In genomic region chr1:223752721-223753515, GRCh38 we compare ENCODE assay signal across 24 cellular contexts. TPM values are rescaled to one million over a fixed set of nuclear protein-coding genes. Genes with fewer than 3 reads are reported as not detected.
A peak's percentile ranks its signal among the peaks of the same experiment; 100 is the strongest.
DNase-seq lines count a peak whose midpoint lies in the region; ATAC-seq, FAIRE-seq and TF ChIP-seq lines count a peak whose summit lies in the region.
"Had no signal": no experiment of that assay in that cellular context is flagged by ENCODE, and none has a peak within 500 bp of the region (broad histone marks: within the 10 kb centered on the region; RNA-seq: fewer than 3 reads in every experiment).

No MANE protein-coding gene starts in this region.

- H3K4me3 Mint-ChIP-seq in Calu3 (ENCODE audit: low read depth, unreplicated experiment), result no peak overlapping the region
- no peak overlapping the region for H3K4me3 Mint-ChIP-seq in activated T-helper 17 cell treated with anti-CD3 and anti-CD28 coated beads, Interleukin-2, amount 50 U/mL, for 72 hours
- H3K4me3 Mint-ChIP-seq: CD8-positive, alpha-beta T cell; neural crest cell; stimulated activated naive B cell treated with anti-CD40 and anti-IgM and Interleukin-4, amounts not matched to agents 10 μg/mL and 1 μg/mL and 100 μg/mL, for 72 hours had no signal

- H3K4ac ChIP-seq in mesenchymal stem cell (ENCODE audit: low read depth in 1 of 2, low read length in 2 of 2), result no peak overlapping the region

- 80% methylated on average over 15 of the region's 15 CpGs for WGBS in mesenchymal stem cell
- 96% methylated on average over 10 of the region's 15 CpGs for WGBS in HepG2 (ENCODE audit: low lambda C conversion rate)

- no peak for ATAC-seq in activated T-helper 17 cell treated with anti-CD3 and anti-CD28 coated beads, Interleukin-2, amount 50 U/mL, for 72 hours (replicated peaks)
- ATAC-seq in HG02981 (IDR thresholded peaks at IDR 0.05; ENCODE audit: unreplicated experiment) (no peak), HepG2 (no peak)
- ATAC-seq: CD8-positive, alpha-beta T cell; heart left ventricle; SK-N-SH treated with all-trans-retinoic acid at 6 μM for 48 hours; stimulated activated naive B cell treated with anti-CD40 and anti-IgM and Interleukin-4, amounts not matched to agents 10 μg/mL and 1 μg/mL and 100 μg/mL, for 72 hours had no signal

- POLR2A ChIA-PET in HepG2 (lab: Yijun Ruan, JAX), result no interaction called here

- peak overlapping the region; percentile 34 for H2BK15ac ChIP-seq in mesenchymal stem cell (ENCODE audit: low read depth, poor library complexity, severe bottlenecking)

- H3K4me2 ChIP-seq in mesenchymal stem cell (ENCODE audit: low read length, poor library complexity, severe bottlenecking) (no peak overlapping the region), HepG2 (ENCODE audit: low read depth, low read length) (no peak overlapping the region)

- H4K8ac ChIP-seq in mesenchymal stem cell (ENCODE audit: low read length), result peak overlapping the region; percentile 61

- H3K9me3 ChIP-seq in mesenchymal stem cell (ENCODE audit: control insufficient read depth, low read length) (no peaks in the 10 kb centered on the region), HepG2 (ENCODE audit: low read length) (no peaks in the 10 kb centered on the region)
- H3K9me3 ChIP-seq: heart left ventricle, left ventricle myocardium inferior had no signal

- peaks cover 78% of the 10 kb centered on the region for H3K36me3 Mint-ChIP-seq in Calu3 (ENCODE audit: insufficient read depth, unreplicated experiment)
- peaks cover 83% of the 10 kb centered on the region for H3K36me3 Mint-ChIP-seq in activated T-helper 17 cell treated with anti-CD3 and anti-CD28 coated beads, Interleukin-2, amount 50 U/mL, for 72 hours (ENCODE audit: low read depth)

- peaks cover 50% of the 10 kb centered on the region for H3K79me1 ChIP-seq in mesenchymal stem cell (replicated peaks; ENCODE audit: low read length, poor library complexity, severe bottlenecking)

- no peaks in the 10 kb centered on the region for H3K4me1 Mint-ChIP-seq in Calu3 (ENCODE audit: low read depth, unreplicated experiment)
- H3K4me1 Mint-ChIP-seq in activated T-helper 17 cell treated with anti-CD3 and anti-CD28 coated beads, Interleukin-2, amount 50 U/mL, for 72 hours, result peaks cover 2% of the 10 kb centered on the region

- H2AFZ ChIP-seq in mesenchymal stem cell (ENCODE audit: low read depth, low read length) (no peak overlapping the region), HepG2 (ENCODE audit: low read length) (no peak overlapping the region)

- TF ChIP-seq EP300 in HepG2 (IDR thresholded peaks at IDR 0.05; ENCODE audit: low read depth in 2 of 2, low read length in 2 of 2) (no peak), HepG2 (CRISPR knock-in tag; IDR thresholded peaks at IDR 0.05; ENCODE audit: borderline replicate concordance) (no peak)

- no peak for FAIRE-seq in HepG2 (lab: Jason Lieb, UNC)
- FAIRE-seq: HTR-8/SVneo had no signal

- intact Hi-C loops in Calu3 (cut with micrococcal nuclease; ENCODE audit: unreplicated experiment) (no loop called here), HepG2 (cut with micrococcal nuclease; ENCODE audit: unreplicated experiment) (no loop called here)

- H3K27ac ChIP-seq in mesenchymal stem cell (ENCODE audit: low read length, poor library complexity, severe bottlenecking) (no peak overlapping the region), HepG2 (ENCODE audit: extremely low read length, insufficient read depth, low read length) (no peak overlapping the region)
- H3K27ac ChIP-seq: heart left ventricle, left ventricle myocardium inferior, VCaP had no signal

- TF ChIP-seq CTCF in Calu3 (IDR thresholded peaks at IDR 0.05; ENCODE audit: unreplicated experiment) (no peak), HepG2 (CRISPR knock-in tag; IDR thresholded peaks at IDR 0.05) (no peak)

- H3K9ac ChIP-seq in mesenchymal stem cell (ENCODE audit: low read length), result peak overlapping the region; percentile 15
- no peak overlapping the region for H3K9ac ChIP-seq in HepG2 (ENCODE audit: insufficient read depth, low read depth, low read length)

- H2BK120ac ChIP-seq in mesenchymal stem cell (ENCODE audit: low read depth, low read length), result no peak overlapping the region

- no peak overlapping the region for H3K14ac ChIP-seq in mesenchymal stem cell (ENCODE audit: low read length in 2 of 2)

- no TSS peak for BruUV-seq in Calu3 (replicated peaks; lab: Mats Ljungman, UMichigan)
- BruUV-seq in HepG2 (replicated peaks; lab: Mats Ljungman, UMichigan), result no TSS peak

- H3K27ac Mint-ChIP-seq in Calu3 (ENCODE audit: unreplicated experiment), result peak overlapping the region; percentile 45
- peak overlapping the region; percentile 75 for H3K27ac Mint-ChIP-seq in activated T-helper 17 cell treated with anti-CD3 and anti-CD28 coated beads, Interleukin-2, amount 50 U/mL, for 72 hours
- H3K27ac Mint-ChIP-seq: CD8-positive, alpha-beta T cell; stimulated activated naive B cell treated with anti-CD40 and anti-IgM and Interleukin-4, amounts not matched to agents 10 μg/mL and 1 μg/mL and 100 μg/mL, for 72 hours had no signal

- no peaks in the 10 kb centered on the region for H4K20me1 ChIP-seq in HepG2 (ENCODE audit: insufficient read depth, low read length)

- H3K27me3 Mint-ChIP-seq in Calu3 (ENCODE audit: unreplicated experiment), result no peaks in the 10 kb centered on the region
- H3K27me3 Mint-ChIP-seq in activated T-helper 17 cell treated with anti-CD3 and anti-CD28 coated beads, Interleukin-2, amount 50 U/mL, for 72 hours, result no peaks in the 10 kb centered on the region
- H3K27me3 Mint-ChIP-seq: stimulated activated naive B cell treated with anti-CD40 and anti-IgM and Interleukin-4, amounts not matched to agents 10 μg/mL and 1 μg/mL and 100 μg/mL, for 72 hours had no signal

- DNase-seq in Calu3 (no peak), H7 (peak; percentile 89), mesenchymal stem cell (no peak), COLO829 (ENCODE audit: low spot score) (no peak), HepG2 (ENCODE audit: low spot score) (no peak)
- DNase-seq: activated CD8-positive, alpha-beta memory T cell treated with anti-CD3 and anti-CD28 coated beads, Interleukin-2, amount 50 U/mL, for 48 hours; activated gamma-delta T cell; amygdala; CD8-positive, alpha-beta T cell; DMS53; heart left ventricle; left ventricle myocardium inferior; NCI-H1092 treated with DMSO at 0.1 percent for 48 hours; NCI-H2029 treated with DMSO at 0.1 percent for 48 hours; NCI-H524; RPMI8226; stimulated activated CD4-positive, alpha-beta T cell treated with anti-CD3 and anti-CD28 coated beads, Interleukin-1b, Interleukin-23, amount 100 ng/mL, for 48 hours; stimulated activated naive B cell treated with anti-CD40 and anti-IgM and Interleukin-4, amounts not matched to agents 10 μg/mL and 1 μg/mL and 100 μg/mL, for 72 hours had no signal

- no peak for TF ChIP-seq RAD21 in HepG2 (CRISPR knock-in tag; IDR thresholded peaks at IDR 0.05)

- H3K36me3 ChIP-seq in H7 (replicated peaks; ENCODE audit: control insufficient read depth, insufficient read depth, low read length) (no peaks in the 10 kb centered on the region; the same call in 1 of the 2 replicates), mesenchymal stem cell (ENCODE audit: control insufficient read depth in 1 of 2, insufficient read depth in 2 of 2, low read depth in 1 of 2, low read length in 2 of 2) (peaks cover 86 to 89% of the 10 kb centered on the region in 2 experiments), HepG2 (replicated peaks in 1 of 2; ENCODE audit: control insufficient read depth in 1 of 2, insufficient read depth in 2 of 2, low read length in 2 of 2) (no peaks in the 10 kb centered on the region; a peak in 1 of 5 replicates)

- H4K91ac ChIP-seq in mesenchymal stem cell (ENCODE audit: low read length), result no peak overlapping the region

- H3K79me2 ChIP-seq in HepG2 (ENCODE audit: insufficient read depth, low read length), result no peaks in the 10 kb centered on the region

- H2AK5ac ChIP-seq in mesenchymal stem cell (ENCODE audit: low read length, severe bottlenecking), result no peak overlapping the region

- peak overlapping the region in 1 of 2 experiments; percentile 15 for H2BK12ac ChIP-seq in mesenchymal stem cell (ENCODE audit: low read length in 2 of 2)

- H2BK5ac ChIP-seq in mesenchymal stem cell (ENCODE audit: low read depth, low read length, poor library complexity, severe bottlenecking), result no peak overlapping the region

- peaks cover 9% of the 10 kb centered on the region for H3K4me1 ChIP-seq in mesenchymal stem cell (ENCODE audit: control insufficient read depth, insufficient read depth, low read depth, low read length)
- peaks cover 20% of the 10 kb centered on the region for H3K4me1 ChIP-seq in HepG2 (ENCODE audit: insufficient read depth, low read length)

- in situ Hi-C loops in HepG2 (cut with HindIII; ENCODE audit: extremely low pct_ligation_motif_present, low pct_unique_long_range_greater_than_20kb), result loop anchor here (5.0 kb wide), 1 partner anchor 56 kb away; no protein-coding TSS in a partner anchor

- H3K9me3 Mint-ChIP-seq in Calu3 (ENCODE audit: low read depth, unreplicated experiment), result no peaks in the 10 kb centered on the region
- H3K9me3 Mint-ChIP-seq in activated T-helper 17 cell treated with anti-CD3 and anti-CD28 coated beads, Interleukin-2, amount 50 U/mL, for 72 hours, result no peaks in the 10 kb centered on the region
- H3K9me3 Mint-ChIP-seq: CD8-positive, alpha-beta T cell; neural crest cell; stimulated activated naive B cell treated with anti-CD40 and anti-IgM and Interleukin-4, amounts not matched to agents 10 μg/mL and 1 μg/mL and 100 μg/mL, for 72 hours had no signal

- no peak overlapping the region for H3K4me3 ChIP-seq in H7 (ENCODE audit: insufficient read depth, low read depth, low read length)
- H3K4me3 ChIP-seq in mesenchymal stem cell (ENCODE audit: insufficient read depth in 1 of 2, low read depth in 1 of 2, low read length in 2 of 2), result no peak overlapping the region
- no peak overlapping the region for H3K4me3 ChIP-seq in HepG2 (replicated peaks in 1 of 3; ENCODE audit: insufficient read depth in 1 of 3, low read depth in 2 of 3, low read length in 3 of 3)
- H3K4me3 ChIP-seq: heart left ventricle, left ventricle myocardium inferior had no signal

- TF ChIP-seq POLR2A in HepG2 (IDR thresholded peaks at IDR 0.05; ENCODE audit: insufficient read depth in 1 of 2, low read depth in 2 of 2, low read length in 2 of 2), result no peak

- CTCF ChIA-PET in Calu3 (lab: Charles Lee), result interaction anchor here (0.6 kb wide), 1 partner anchor 14 kb away, joined by 5 read pairs; no protein-coding TSS in a partner anchor
- CTCF ChIA-PET in HepG2 (lab: Yijun Ruan, JAX; ENCODE audit: low intra/inter-chr PET ratio, low total read pairs), result no interaction called here

- H3K27me3 ChIP-seq in H7 (ENCODE audit: control insufficient read depth, insufficient read depth, low read length) (peaks cover 11% of the 10 kb centered on the region), mesenchymal stem cell (ENCODE audit: control insufficient read depth in 1 of 2, insufficient read depth in 1 of 2, low read length in 2 of 2) (no peaks in the 10 kb centered on the region), HepG2 (ENCODE audit: control insufficient read depth in 1 of 2, insufficient read depth in 2 of 2, low read length in 2 of 2) (no peaks in the 10 kb centered on the region)
- H3K27me3 ChIP-seq: heart left ventricle had no signal

- peak overlapping the region in 1 of 2 experiments; percentile 6 for H3K18ac ChIP-seq in mesenchymal stem cell (ENCODE audit: low read depth in 1 of 2, low read length in 2 of 2)

- peak overlapping the region in 1 of 2 experiments; percentile 6 for H3K23ac ChIP-seq in mesenchymal stem cell (ENCODE audit: low read length in 2 of 2)

RNA-seq across cellular contexts. Expression of gene CAPN2, which starts 40.6 kb away (rescaled TPM):
- total RNA-seq in Calu3 (2022) (250 and 266 TPM in 2 replicates), HepG2 (2016; rRNA removed; fragmentation: Illumina TruSeq; extraction: Trizol) (6.2 and 7.8 TPM in 2 replicates)
- total RNA-seq in H7 (2014; rRNA removed; shearing (Covaris generic)), result 46.8 and 60.4 TPM in 2 replicates
- 10 to 100 TPM; 42.8 to 73.0 TPM for total RNA-seq in activated T-helper 17 cell treated with anti-CD3 and anti-CD28 coated beads, Interleukin-2, amount 50 U/mL, for 72 hours
- polyA plus RNA-seq in mesenchymal stem cell (2013, experiment 1 of 2), result 247 TPM
- 249 TPM for polyA plus RNA-seq in mesenchymal stem cell (2013, experiment 2 of 2)
- 2.0 and 2.6 TPM in 2 replicates for total RNA-seq in HepG2 (2016; cell fraction: cytosol; rRNA removed; fragmentation: Illumina TruSeq; extraction: Trizol; ENCODE audit: low read depth)
- total RNA-seq in HepG2 (2016; cell fraction: insoluble cytoplasmic fraction; rRNA removed; fragmentation: Illumina TruSeq; extraction: Trizol), result 6.2 and 7.8 TPM in 2 replicates
- total RNA-seq in HepG2 (2016; cell fraction: membrane; rRNA removed; fragmentation: Illumina TruSeq; extraction: Trizol), result 5.4 and 5.5 TPM in 2 replicates
- total RNA-seq in HepG2 (2016; cell fraction: nucleus; rRNA removed; fragmentation: Illumina TruSeq; extraction: Trizol), result 4.8 and 5.3 TPM in 2 replicates
- 7.4 and 10.8 TPM in 2 replicates for polyA plus RNA-seq in HepG2 (2011; rRNA removed)
- polyA plus RNA-seq in HepG2 (2011; cell fraction: cytosol; rRNA removed), result 3.5 and 4.8 TPM in 2 replicates
- polyA plus RNA-seq in HepG2 (2011; cell fraction: nucleus; rRNA removed), result 27.6 and 31.4 TPM in 2 replicates
- polyA plus RNA-seq in HepG2 (2012), result 7.0 and 8.4 TPM in 2 replicates
- polyA plus RNA-seq in HepG2 (2016; cell fraction: cytosol; fragmentation: Illumina TruSeq; extraction: Trizol; ENCODE audit: low read depth), result 2.3 and 2.7 TPM in 2 replicates
- 8.9 and 9.2 TPM in 2 replicates for polyA plus RNA-seq in HepG2 (2016; cell fraction: insoluble cytoplasmic fraction; fragmentation: Illumina TruSeq; extraction: Trizol; ENCODE audit: low read depth)
- polyA plus RNA-seq in HepG2 (2016; cell fraction: membrane; fragmentation: Illumina TruSeq; extraction: Trizol; ENCODE audit: low read depth), result 4.9 and 5.3 TPM in 2 replicates
- polyA plus RNA-seq in HepG2 (2016; cell fraction: nucleus; fragmentation: Illumina TruSeq; extraction: Trizol; ENCODE audit: insufficient read depth, low read depth), result 9.2 and 12.8 TPM in 2 replicates
- polyA minus RNA-seq in HepG2 (2011; rRNA and poly(A)+ RNA removed; ENCODE audit: low replicate concordance), result 5.0 and 63.8 TPM in 2 replicates
- 4.1 and 4.3 TPM in 2 replicates for polyA minus RNA-seq in HepG2 (2011; cell fraction: cytosol; rRNA and poly(A)+ RNA removed)
- 7.7 and 11.3 TPM in 2 replicates for polyA minus RNA-seq in HepG2 (2011; cell fraction: nucleus; rRNA and poly(A)+ RNA removed)
